In genomic region chr22:45781459-45781858, GRCh38 we compare ENCODE assay signal across 21 cellular contexts.
DNase-seq lines count a peak whose midpoint lies in the region; ATAC-seq and TF ChIP-seq lines count a peak whose summit lies in the region.
"Had no signal": no experiment of that assay in that cellular context is flagged by ENCODE, and none has a peak within 500 bp of the region (broad histone marks: within the 10 kb centered on the region; RNA-seq: fewer than 3 reads in every experiment).

No MANE protein-coding gene starts in this region.

- peak overlapping the region; percentile 19; the same call in 1 of the 2 replicates for H3K9ac ChIP-seq in Karpas-422 (ENCODE audit: low read length)

- H3K4me1 Mint-ChIP-seq in progenitor cell of endocrine pancreas (ENCODE audit: low read depth), result peaks cover 29% of the 10 kb centered on the region
- peaks cover 0 to 14% (median 6%) of the 10 kb centered on the region in 4 donors for H3K4me1 Mint-ChIP-seq in naive thymus-derived CD8-positive, alpha-beta T cell

- H3K79me2 ChIP-seq in DOHH2 (ENCODE audit: control insufficient read depth, low read length) (peaks cover 89% of the 10 kb centered on the region), Karpas-422 (ENCODE audit: low read length) (peaks cover 81% of the 10 kb centered on the region)

- peak overlapping the region; percentile 1 for H3K27ac Mint-ChIP-seq in progenitor cell of endocrine pancreas
- H3K27ac Mint-ChIP-seq in naive thymus-derived CD8-positive, alpha-beta T cell, result no peak overlapping the region

- H3K27me3 ChIP-seq in DOHH2 (ENCODE audit: control insufficient read depth, low read length) (no peaks in the 10 kb centered on the region), Karpas-422 (ENCODE audit: low read length) (no peaks in the 10 kb centered on the region)

- H3K4me2 ChIP-seq in DOHH2 (ENCODE audit: low read length) (no peak overlapping the region; the same call in 1 of the 2 replicates), Karpas-422 (ENCODE audit: low read depth, low read length, poor library complexity, severe bottlenecking) (no peak overlapping the region)

- peaks cover 3% of the 10 kb centered on the region for H3K9me3 Mint-ChIP-seq in progenitor cell of endocrine pancreas (ENCODE audit: low read depth)
- no peaks in the 10 kb centered on the region for H3K9me3 Mint-ChIP-seq in naive thymus-derived CD8-positive, alpha-beta T cell
- H3K9me3 Mint-ChIP-seq: CD8-positive, alpha-beta memory T cell had no signal

- no peak for TF ChIP-seq CTCF in DOHH2 (IDR thresholded peaks at IDR 0.05; ENCODE audit: low read depth, low read length, poor library complexity, severe bottlenecking)
- no peak for TF ChIP-seq CTCF in progenitor cell of endocrine pancreas (IDR thresholded peaks at IDR 0.05; ENCODE audit: unreplicated experiment)

- H3K4me1 ChIP-seq in DOHH2 (ENCODE audit: control insufficient read depth, low read length), result peaks cover 100% of the 10 kb centered on the region
- H3K4me1 ChIP-seq in Karpas-422 (ENCODE audit: low read length), result peaks cover 96% of the 10 kb centered on the region

- H3K4me3 ChIP-seq in DOHH2 (ENCODE audit: low read length) (no peak overlapping the region), Karpas-422 (ENCODE audit: low read length) (no peak overlapping the region)

- H3K36me3 Mint-ChIP-seq in progenitor cell of endocrine pancreas (ENCODE audit: insufficient read depth), result peaks cover 8% of the 10 kb centered on the region
- peaks cover 5 to 30% (median 15%) of the 10 kb centered on the region in 3 donors for H3K36me3 Mint-ChIP-seq in naive thymus-derived CD8-positive, alpha-beta T cell

- DNase-seq in Karpas-422, result no peak
- DNase-seq in fibroblast of gingiva (ENCODE audit: low read depth), result peak; percentile 21
- no peak for DNase-seq in progenitor cell of endocrine pancreas (ENCODE audit: low spot score, unreplicated experiment)
- DNase-seq in naive thymus-derived CD8-positive, alpha-beta T cell, result no peak
- DNase-seq in effector CD4-positive, alpha-beta T cell, result no peak
- no peak for DNase-seq in iPS-NIHi7 (ENCODE audit: extremely low spot score)
- DNase-seq: ACHN; AML-193; CD8-positive, alpha-beta memory T cell; H7; KG1; NCI-H1105 treated with DMSO at 0.1 percent for 48 hours; NCI-H2029 treated with DMSO at 0.1 percent for 48 hours; NCI-H2171; NCI-H446; NCI-H526; OCI-M1 had no signal

- H3K27me3 Mint-ChIP-seq in progenitor cell of endocrine pancreas, result no peaks in the 10 kb centered on the region
- no peaks in the 10 kb centered on the region for H3K27me3 Mint-ChIP-seq in naive thymus-derived CD8-positive, alpha-beta T cell
- H3K27me3 Mint-ChIP-seq: CD8-positive, alpha-beta memory T cell had no signal

- H3K36me3 ChIP-seq in DOHH2 (ENCODE audit: control insufficient read depth, low read length), result peaks cover 55% of the 10 kb centered on the region
- peaks cover 13% of the 10 kb centered on the region; the same call in 1 of the 2 replicates for H3K36me3 ChIP-seq in Karpas-422 (ENCODE audit: insufficient read depth, low read length)

- H3K4me3 Mint-ChIP-seq in progenitor cell of endocrine pancreas (ENCODE audit: low read depth), result no peak overlapping the region
- no peak overlapping the region for H3K4me3 Mint-ChIP-seq in naive thymus-derived CD8-positive, alpha-beta T cell
- H3K4me3 Mint-ChIP-seq: CD8-positive, alpha-beta memory T cell had no signal

- H3F3A ChIP-seq in DOHH2 (ENCODE audit: control insufficient read depth, insufficient read depth), result peaks cover 52% of the 10 kb centered on the region

- no peak overlapping the region for H2AFZ ChIP-seq in Karpas-422 (ENCODE audit: low read length)

- no peak for ATAC-seq in naive thymus-derived CD8-positive, alpha-beta T cell
- ATAC-seq in GM18520 (IDR thresholded peaks at IDR 0.05; ENCODE audit: unreplicated experiment), result no peak
- ATAC-seq: Right ventricle myocardium inferior had no signal

- H4K20me1 ChIP-seq in DOHH2 (ENCODE audit: control insufficient read depth, insufficient read depth, low read depth, low read length) (no peaks in the 10 kb centered on the region), Karpas-422 (ENCODE audit: insufficient read depth, low read depth, low read length) (no peaks in the 10 kb centered on the region)

- H3K9me3 ChIP-seq in DOHH2 (ENCODE audit: control insufficient read depth, insufficient read depth, low read length), result no peaks in the 10 kb centered on the region
- no peaks in the 10 kb centered on the region for H3K9me3 ChIP-seq in Karpas-422 (ENCODE audit: low read length)

- peak overlapping the region; percentile 99 for H3K27ac ChIP-seq in DOHH2 (ENCODE audit: low read depth, low read length)
- H3K27ac ChIP-seq in Karpas-422 (ENCODE audit: low read length), result peak overlapping the region; percentile 93
- H3K27ac ChIP-seq: C4-2B had no signal

- H3K9me2 ChIP-seq in DOHH2 (replicated peaks; ENCODE audit: control insufficient read depth, low read length) (no peaks in the 10 kb centered on the region), Karpas-422 (replicated peaks; ENCODE audit: insufficient read depth, low read length) (no peaks in the 10 kb centered on the region)

- POLR2A ChIA-PET in naive thymus-derived CD8-positive, alpha-beta T cell (lab: Charles Lee), result no interaction called here
